In the genomic region with DNA sequence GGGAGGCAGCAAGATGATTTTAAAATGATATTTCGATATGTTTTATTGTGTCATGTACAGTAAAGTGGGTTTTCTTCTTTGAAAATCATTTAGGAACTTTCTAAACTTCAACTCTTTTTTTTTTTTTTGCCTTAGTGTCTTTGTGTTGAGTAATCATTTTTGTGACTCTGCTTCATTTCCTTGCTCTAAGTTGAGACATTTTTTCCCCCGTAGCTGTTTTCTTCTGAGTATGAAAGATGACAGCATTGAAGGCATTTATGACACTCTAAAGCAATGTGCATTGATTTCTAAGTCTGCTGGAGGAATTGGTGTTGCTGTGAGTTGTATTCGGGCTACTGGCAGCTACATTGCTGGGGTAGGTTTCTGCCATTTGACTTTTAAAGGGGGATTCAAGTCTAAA, we compare ENCODE assay signal across 18 cellular contexts. TPM values are rescaled to one million over a fixed set of nuclear protein-coding genes. Genes with fewer than 3 reads are reported as not detected.
DNase-seq lines count a peak whose midpoint lies in the region; ATAC-seq and TF ChIP-seq lines count a peak whose summit lies in the region.
"Had no signal": no experiment of that assay in that cellular context is flagged by ENCODE, and none has a peak within 500 bp of the region (broad histone marks: within the 10 kb centered on the region; RNA-seq: fewer than 3 reads in every experiment).

No MANE protein-coding gene starts in this region.

- H3K9me3 Mint-ChIP-seq in stimulated activated naive B cell treated with anti-CD40 and anti-IgM and Interleukin-4, amounts not matched to agents 10 μg/mL and 1 μg/mL and 100 μg/mL, for 72 hours = no peaks in the 10 kb centered on the region
- H3K9me3 Mint-ChIP-seq: activated T-helper 2 cell treated with anti-CD3 and anti-CD28 coated beads, Interferon-gamma antibody, Interleukin-2, Interleukin-4, amounts not matched to agents 10 μg/mL and 5 μg/mL and 100 μg/mL, durations not matched to agents 14 hours and 24 hours and 36 hours; stimulated activated memory B cell treated with anti-CD40 and anti-IgM and Interleukin-4, amounts not matched to agents 10 μg/mL and 1 μg/mL and 100 μg/mL, for 72 hours had no signal

- H3F3A ChIP-seq in GM23248 (ENCODE audit: insufficient read depth) = peaks cover 31% of the 10 kb centered on the region

- H3K9me2 ChIP-seq in GM23248 (ENCODE audit: insufficient read depth) = no peaks in the 10 kb centered on the region

- H3K4me1 ChIP-seq in GM23248 (ENCODE audit: insufficient read depth) = peaks cover 25% of the 10 kb centered on the region
- H3K4me1 ChIP-seq: left lung, SJCRH30 had no signal

- peak overlapping the region; percentile 46 for H2AFZ ChIP-seq in GM23248

- peaks cover 39% of the 10 kb centered on the region for H3K36me3 ChIP-seq in GM23248 (ENCODE audit: low read depth)

- H3K79me2 ChIP-seq in GM23248 (ENCODE audit: insufficient read depth) = no peaks in the 10 kb centered on the region

- DNase-seq in AG08395 (ENCODE audit: low spot score) (peak; percentile 43), GM23248 (peak; percentile 87), astrocyte of the spinal cord (ENCODE audit: low read depth, low spot score) (peak; percentile 27), glomerular visceral epithelial cell (ENCODE audit: extremely low spot score) (peak; percentile 7), NCI-H146 treated with DMSO at 0.1 percent for 48 hours (lab: John Stamatoyannopoulos, UW; ENCODE audit: unreplicated experiment) (no peak), NCI-H1105 (lab: John Stamatoyannopoulos, UW) (no peak)
- no peak for DNase-seq in stimulated activated naive B cell treated with anti-CD40 and anti-IgM and Interleukin-4, amounts not matched to agents 10 μg/mL and 1 μg/mL and 100 μg/mL, for 72 hours
- DNase-seq: activated CD4-positive, alpha-beta T cell treated with anti-CD3 and anti-CD28 coated beads for 48 hours; cortex of kidney; left lung; NCI-H2029; NCI-H510A; SJCRH30; small intestine had no signal

- peak overlapping the region; percentile 63 for H3K9ac ChIP-seq in GM23248

- no peaks in the 10 kb centered on the region for H3K4me1 Mint-ChIP-seq in stimulated activated naive B cell treated with anti-CD40 and anti-IgM and Interleukin-4, amounts not matched to agents 10 μg/mL and 1 μg/mL and 100 μg/mL, for 72 hours
- H3K4me1 Mint-ChIP-seq: stimulated activated memory B cell treated with anti-CD40 and anti-IgM and Interleukin-4, amounts not matched to agents 10 μg/mL and 1 μg/mL and 100 μg/mL, for 72 hours had no signal

- H3K4me3 Mint-ChIP-seq in stimulated activated naive B cell treated with anti-CD40 and anti-IgM and Interleukin-4, amounts not matched to agents 10 μg/mL and 1 μg/mL and 100 μg/mL, for 72 hours = no peak overlapping the region
- H3K4me3 Mint-ChIP-seq: stimulated activated memory B cell treated with anti-CD40 and anti-IgM and Interleukin-4, amounts not matched to agents 10 μg/mL and 1 μg/mL and 100 μg/mL, for 72 hours had no signal

- no peaks in the 10 kb centered on the region for H3K9me3 ChIP-seq in GM23248 (ENCODE audit: low read depth)
- H3K9me3 ChIP-seq: left lung, SJCRH30 had no signal

- peak overlapping the region; percentile 81 for H3K27ac ChIP-seq in GM23248
- H3K27ac ChIP-seq: left lung, SJCRH30 had no signal

- H3K4me2 ChIP-seq in GM23248 (ENCODE audit: unreplicated experiment) = peak overlapping the region; percentile 78

- no peak for TF ChIP-seq CTCF in astrocyte of the spinal cord (IDR thresholded peaks at IDR 0.05; ENCODE audit: low read depth, low read length)

- in situ Hi-C loops in GM23248 (cut with MboI) (no loop called here), astrocyte of the spinal cord (cut with HindIII; ENCODE audit: low sequenced_read_pairs) (no loop called here)

- no peak for ATAC-seq in stimulated activated naive B cell treated with anti-CD40 and anti-IgM and Interleukin-4, amounts not matched to agents 10 μg/mL and 1 μg/mL and 100 μg/mL, for 72 hours (replicated peaks)
- no peak for ATAC-seq in HG02642 (IDR thresholded peaks at IDR 0.05; ENCODE audit: poor library complexity, unreplicated experiment)
- ATAC-seq: esophagus mucosa; left lung; stimulated activated memory B cell treated with anti-CD40 and anti-IgM and Interleukin-4, amounts not matched to agents 10 μg/mL and 1 μg/mL and 100 μg/mL, for 72 hours had no signal

- no peaks in the 10 kb centered on the region for H3K27me3 ChIP-seq in GM23248 (replicated peaks; ENCODE audit: insufficient read depth)
- H3K27me3 ChIP-seq: left lung, SJCRH30 had no signal

- WGBS in GM23248 (ENCODE audit: low coverage in 1 of 2, low lambda C conversion rate in 2 of 2, missing lambda C conversion rate in 2 of 2), 2 experiments = 38 to 44% methylated on average over 3 of the region's 3 CpGs

- H3K27me3 Mint-ChIP-seq in stimulated activated naive B cell treated with anti-CD40 and anti-IgM and Interleukin-4, amounts not matched to agents 10 μg/mL and 1 μg/mL and 100 μg/mL, for 72 hours = no peaks in the 10 kb centered on the region
- H3K27me3 Mint-ChIP-seq: stimulated activated memory B cell treated with anti-CD40 and anti-IgM and Interleukin-4, amounts not matched to agents 10 μg/mL and 1 μg/mL and 100 μg/mL, for 72 hours had no signal

- H4K20me1 ChIP-seq in GM23248 (ENCODE audit: insufficient read depth) = no peaks in the 10 kb centered on the region

- no peak overlapping the region for H3K27ac Mint-ChIP-seq in stimulated activated naive B cell treated with anti-CD40 and anti-IgM and Interleukin-4, amounts not matched to agents 10 μg/mL and 1 μg/mL and 100 μg/mL, for 72 hours
- H3K27ac Mint-ChIP-seq: activated T-helper 2 cell treated with anti-CD3 and anti-CD28 coated beads, Interferon-gamma antibody, Interleukin-2, Interleukin-4, amounts not matched to agents 10 μg/mL and 5 μg/mL and 100 μg/mL, durations not matched to agents 14 hours and 24 hours and 36 hours; stimulated activated memory B cell treated with anti-CD40 and anti-IgM and Interleukin-4, amounts not matched to agents 10 μg/mL and 1 μg/mL and 100 μg/mL, for 72 hours had no signal

- H3K4me3 ChIP-seq in GM23248 = peak overlapping the region; percentile 38
- H3K4me3 ChIP-seq in astrocyte of the spinal cord (ENCODE audit: low read depth, low read length) = no peak overlapping the region
- H3K4me3 ChIP-seq: left lung, SJCRH30 had no signal

- H3K36me3 Mint-ChIP-seq in stimulated activated naive B cell treated with anti-CD40 and anti-IgM and Interleukin-4, amounts not matched to agents 10 μg/mL and 1 μg/mL and 100 μg/mL, for 72 hours = peaks cover 34 to 55% of the 10 kb centered on the region in 2 donors

RNA-seq across cellular contexts. Expression of gene RRM1, which starts 23.5 kb away (rescaled TPM):
- 91.1 and 102 TPM in 2 replicates for total RNA-seq in GM23248 (2014; rRNA removed; shearing (Covaris generic))
- polyA plus RNA-seq in GM23248 (2016; fragmentation: Nextera tagmentation; extraction: Ambion mirVana) = 71.4 and 73.4 TPM in 2 replicates

Comparison
In these comparisons a context has a peak if more than half of its experiments do, and no peak if none do; other contexts are left out.
1. DNase-seq: peak in AG08395 (single experiment), GM23248 (single experiment), astrocyte of the spinal cord (single experiment) and glomerular visceral epithelial cell (single experiment); none in NCI-H146 treated with DMSO at 0.1 percent for 48 hours (single experiment), stimulated activated naive B cell treated with anti-CD40 and anti-IgM and Interleukin-4, amounts not matched to agents 10 μg/mL and 1 μg/mL and 100 μg/mL, for 72 hours (single experiment) and NCI-H1105 (single experiment).